In genomic region chr10:86197166-86197790, GRCh38 we compare ENCODE assay signal across 18 cellular contexts.
"Had no signal": no experiment of that assay in that cellular context is flagged by ENCODE, and none has a peak within 500 bp of the region (broad histone marks: within the 10 kb centered on the region; RNA-seq: fewer than 3 reads in every experiment).

No MANE protein-coding gene starts in this region.

- DNase-seq: activated B cell treated with CpG ODN at 0.5 μM for 24 hours; activated CD4-positive, alpha-beta T cell treated with anti-CD3 and anti-CD28 coated beads for 1 hour; activated CD4-positive, alpha-beta T cell treated with anti-CD3 and anti-CD28 coated beads, Interleukin-2, amount 10 ng/mL, durations not matched to agents 24 days and 14 days; activated CD4-positive, alpha-beta T cell treated with anti-CD3 and anti-CD28 coated beads, Interleukin-2, amount 50 U/mL, for 48 hours; activated gamma-delta T cell treated with Interleukin-2 at 50 U/mL for 16 hours; activated naive CD4-positive, alpha-beta T cell treated with anti-CD3 and anti-CD28 coated beads, Interleukin-2, amount 10 ng/mL, durations not matched to agents 7 days and 5 days; activated T-cell treated with anti-CD3 and anti-CD28 coated beads, Interleukin-2, amount 50 U/mL, for 4 hours; central memory CD4-positive, alpha-beta T cell; Kasumi-1; KBM-7; NCI-H1105 treated with DMSO at 0.1 percent for 48 hours; NCI-H1436 treated with DMSO at 0.1 percent for 48 hours; NCI-H187; NCI-H2081 treated with DMSO at 0.1 percent for 48 hours; NCI-H524; PC-3; SHP77 treated with DMSO at 0.1 percent for 48 hours had no signal

- H3K27me3 ChIP-seq: breast epithelium had no signal

- H3K27ac ChIP-seq: breast epithelium had no signal

- H3K9me3 ChIP-seq: breast epithelium had no signal

- ATAC-seq: activated T-cell treated with anti-CD3 and anti-CD28 coated beads, Interleukin-2, amount 50 U/mL, for 4 hours; PC-3 had no signal

- H3K4me1 ChIP-seq: breast epithelium had no signal

- H3K4me3 ChIP-seq: breast epithelium had no signal

- H3K36me3 ChIP-seq: breast epithelium had no signal
